In genomic region chr12:96850676-96851075, GRCh38 we compare ENCODE assay signal across 26 cellular contexts.
"Had no signal": no experiment of that assay in that cellular context is flagged by ENCODE, and none has a peak within 500 bp of the region (broad histone marks: within the 10 kb centered on the region; RNA-seq: fewer than 3 reads in every experiment).

No MANE protein-coding gene starts in this region.

- H3K9me3 Mint-ChIP-seq: activated T-cell treated with anti-CD3 and anti-CD28 coated beads, Interleukin-2, amount 50 U/mL, for 4 hours; T-cell had no signal

- DNase-seq: activated CD4-positive, alpha-beta T cell treated with anti-CD3 and anti-CD28 coated beads for 48 hours; activated CD4-positive, alpha-beta T cell treated with anti-CD3 and anti-CD28 coated beads, Interleukin-2, amount 50 U/mL, for 48 hours; activated CD8-positive, alpha-beta memory T cell treated with anti-CD3 and anti-CD28 coated beads for 24 hours; activated effector memory CD4-positive, alpha-beta T cell treated with anti-CD3 and anti-CD28 coated beads, Interleukin-2, amount 50 U/mL, for 16 hours; activated naive CD4-positive, alpha-beta T cell treated with Interleukin-2 at 50 U/mL for 16 hours; activated T-cell treated with anti-CD3 and anti-CD28 coated beads, Interleukin-2, amount 50 U/mL, for 4 hours; amygdala; KG1; NCI-H1048; NCI-H1417; NCI-H1930; NCI-H2171; NCI-H226; NCI-H526 treated with DMSO at 0.1 percent for 48 hours; NK-92 treated with Interleukin-12 subunit alpha and Interleukin-12 subunit beta, amount 100 ng/mL, for 24 hours; OCI-M1; RPMI8226; T-cell; T-helper 2 cell had no signal

- ATAC-seq: activated CD4-positive, CD25-positive, alpha-beta regulatory T cell treated with anti-CD3 and anti-CD28 coated beads, Interleukin-2, amount 50 U/mL, for 24 hours; activated T-cell treated with anti-CD3 and anti-CD28 coated beads, Interleukin-2, amount 50 U/mL, for 4 hours; Panc1; Right ventricle myocardium inferior; T-cell had no signal

- H3K4me3 ChIP-seq: SK-N-MC had no signal

- H3K27ac ChIP-seq: SK-N-MC had no signal

- H3K4me1 Mint-ChIP-seq: T-cell had no signal

- FAIRE-seq: astrocyte had no signal

- H3K36me3 Mint-ChIP-seq: brain, T-cell had no signal

- H3K4me3 Mint-ChIP-seq: activated naive CD8-positive, alpha-beta T cell; activated T-cell treated with anti-CD3 and anti-CD28 coated beads, Interleukin-2, amount 50 U/mL, for 4 hours; brain; T-cell had no signal

- H3K27ac Mint-ChIP-seq: activated naive CD8-positive, alpha-beta T cell; brain; T-cell had no signal
